8 cellular contexts compared by ENCODE assay signal in genomic region chr13:113489549-113490495, GRCh38. TPM values are rescaled to one million over a fixed set of nuclear protein-coding genes. Genes with fewer than 3 reads are reported as not detected.
A peak's percentile ranks its signal among the peaks of the same experiment; 100 is the strongest.
DNase-seq lines count a peak whose midpoint lies in the region; ATAC-seq and TF ChIP-seq lines count a peak whose summit lies in the region.

No MANE protein-coding gene starts in this region.

- H3K27ac ChIP-seq in esophagus (ENCODE audit: low read depth in 2 of 2, low read length in 1 of 2), result peak overlapping the region; percentile 87 to 89
- H3K27ac ChIP-seq in naive thymus-derived CD4-positive, alpha-beta T cell (ENCODE audit: low read depth, low read length), result peak overlapping the region; percentile 74
- H3K27ac ChIP-seq in suprapubic skin, result peak overlapping the region; percentile 90

- peak; percentile 62 for DNase-seq in DMS 273 (lab: John Stamatoyannopoulos, UW; ENCODE audit: unreplicated experiment)
- no peak for DNase-seq in DMS 273 treated with DMSO at 0.1 percent for 48 hours (lab: John Stamatoyannopoulos, UW)
- peak; percentile 53 for DNase-seq in NCI-H146 treated with DMSO at 0.1 percent for 48 hours (lab: John Stamatoyannopoulos, UW; ENCODE audit: unreplicated experiment)
- peak; percentile 53 for DNase-seq in activated CD4-positive, alpha-beta memory T cell treated with anti-CD3 and anti-CD28 coated beads, Interleukin-2, amount 10 ng/mL, durations not matched to agents 7 days and 5 days
- peak; percentile 13 to 54 (median 33) for DNase-seq in naive thymus-derived CD4-positive, alpha-beta T cell
- DNase-seq in suprapubic skin (ENCODE audit: low spot score in 2 of 2), result peak in 1 of 2 donors; percentile 79

- TF ChIP-seq CTCF in suprapubic skin (IDR thresholded peaks at IDR 0.05), result no peak

- ATAC-seq in HG02798 (IDR thresholded peaks at IDR 0.05; ENCODE audit: poor library complexity, unreplicated experiment), result peak; percentile 20
- ATAC-seq in naive thymus-derived CD4-positive, alpha-beta T cell, result peak; percentile 26

- 4 to 5% methylated on average over 40 to 54 of the region's 54 CpGs for WGBS in esophagus, 2 donors
- WGBS in suprapubic skin, result 5% methylated on average over 25 of the region's 54 CpGs

- H3K27me3 ChIP-seq in esophagus (ENCODE audit: control insufficient read depth in 1 of 2, insufficient read depth in 2 of 2, low read length in 2 of 2) (no peaks in the 10 kb centered on the region), suprapubic skin (no peaks in the 10 kb centered on the region)
- no peaks in the 10 kb centered on the region for H3K27me3 ChIP-seq in naive thymus-derived CD4-positive, alpha-beta T cell (ENCODE audit: control insufficient read depth in 2 of 2, insufficient read depth in 2 of 2, low read length in 2 of 2)

- peak overlapping the region; percentile 93 for H3K4me3 Mint-ChIP-seq in activated CD4-positive, alpha-beta memory T cell treated with anti-CD3 and anti-CD28 coated beads, Interleukin-2, amount 10 ng/mL, durations not matched to agents 7 days and 5 days
- peak overlapping the region; percentile 84 to 97 (median 92) for H3K4me3 Mint-ChIP-seq in naive thymus-derived CD4-positive, alpha-beta T cell

- no peaks in the 10 kb centered on the region for H3K9me3 ChIP-seq in esophagus (ENCODE audit: control insufficient read depth in 2 of 2, insufficient read depth in 1 of 2, low read depth in 1 of 2, low read length in 1 of 2)
- no peaks in the 10 kb centered on the region for H3K9me3 ChIP-seq in naive thymus-derived CD4-positive, alpha-beta T cell (ENCODE audit: control insufficient read depth in 2 of 3, low read length in 3 of 3)
- no peaks in the 10 kb centered on the region for H3K9me3 ChIP-seq in suprapubic skin

- no peak for TF ChIP-seq POLR2A in suprapubic skin (IDR thresholded peaks at IDR 0.05)

- no peaks in the 10 kb centered on the region for H3K9me3 Mint-ChIP-seq in activated CD4-positive, alpha-beta memory T cell treated with anti-CD3 and anti-CD28 coated beads, Interleukin-2, amount 10 ng/mL, durations not matched to agents 7 days and 5 days
- H3K9me3 Mint-ChIP-seq in naive thymus-derived CD4-positive, alpha-beta T cell, result no peaks in the 10 kb centered on the region

- H3K4me3 ChIP-seq in esophagus (ENCODE audit: low read depth in 1 of 2, low read length in 2 of 2) (peak overlapping the region; percentile 70 to 81), suprapubic skin (peak overlapping the region; percentile 98)
- peak overlapping the region; percentile 50 for H3K4me3 ChIP-seq in naive thymus-derived CD4-positive, alpha-beta T cell (ENCODE audit: low read length)

- H3K4me1 ChIP-seq in esophagus (ENCODE audit: control insufficient read depth in 2 of 2, insufficient read depth in 2 of 2, low read length in 1 of 2), result peaks cover 4 to 21% of the 10 kb centered on the region in 2 donors
- peaks cover 9 to 21% of the 10 kb centered on the region in 2 donors for H3K4me1 ChIP-seq in naive thymus-derived CD4-positive, alpha-beta T cell (ENCODE audit: control insufficient read depth in 2 of 2, insufficient read depth in 2 of 2, low read length in 2 of 2)
- H3K4me1 ChIP-seq in suprapubic skin, result peaks cover 60% of the 10 kb centered on the region

- CTCF ChIA-PET in activated CD4-positive, alpha-beta memory T cell treated with anti-CD3 and anti-CD28 coated beads, Interleukin-2, amount 10 ng/mL, durations not matched to agents 7 days and 5 days (lab: Charles Lee), result interaction anchor here (1.4 kb wide), 1 partner anchor 96 kb away, joined by 3 read pairs; no protein-coding TSS in a partner anchor
- CTCF ChIA-PET in naive thymus-derived CD4-positive, alpha-beta T cell (lab: Charles Lee), result no interaction called here

- peak overlapping the region; percentile 79 for H3K27ac Mint-ChIP-seq in activated CD4-positive, alpha-beta memory T cell treated with anti-CD3 and anti-CD28 coated beads, Interleukin-2, amount 10 ng/mL, durations not matched to agents 7 days and 5 days
- peak overlapping the region; percentile 29 to 92 (median 85) for H3K27ac Mint-ChIP-seq in naive thymus-derived CD4-positive, alpha-beta T cell

- no peak for TF ChIP-seq EP300 in suprapubic skin (IDR thresholded peaks at IDR 0.05)

- peaks cover 0 to under 1% of the 10 kb centered on the region in 2 donors for H3K36me3 ChIP-seq in esophagus (ENCODE audit: control insufficient read depth in 2 of 2, insufficient read depth in 2 of 2, low read length in 1 of 2)
- H3K36me3 ChIP-seq in naive thymus-derived CD4-positive, alpha-beta T cell (ENCODE audit: control insufficient read depth in 2 of 3, insufficient read depth in 3 of 3, low read length in 3 of 3), result no peaks in the 10 kb centered on the region
- H3K36me3 ChIP-seq in suprapubic skin, result no peaks in the 10 kb centered on the region

- peaks cover 56% of the 10 kb centered on the region for H3K4me1 Mint-ChIP-seq in activated CD4-positive, alpha-beta memory T cell treated with anti-CD3 and anti-CD28 coated beads, Interleukin-2, amount 10 ng/mL, durations not matched to agents 7 days and 5 days
- H3K4me1 Mint-ChIP-seq in naive thymus-derived CD4-positive, alpha-beta T cell, result peaks cover 42 to 76% (median 64%) of the 10 kb centered on the region in 7 donors

- H3K27me3 Mint-ChIP-seq in activated CD4-positive, alpha-beta memory T cell treated with anti-CD3 and anti-CD28 coated beads, Interleukin-2, amount 10 ng/mL, durations not matched to agents 7 days and 5 days, result no peaks in the 10 kb centered on the region
- H3K27me3 Mint-ChIP-seq in naive thymus-derived CD4-positive, alpha-beta T cell, result no peaks in the 10 kb centered on the region

- H3K36me3 Mint-ChIP-seq in activated CD4-positive, alpha-beta memory T cell treated with anti-CD3 and anti-CD28 coated beads, Interleukin-2, amount 10 ng/mL, durations not matched to agents 7 days and 5 days (ENCODE audit: low read depth), result peaks cover 5% of the 10 kb centered on the region
- H3K36me3 Mint-ChIP-seq in naive thymus-derived CD4-positive, alpha-beta T cell, result peaks cover 0 to 2% (median 0%) of the 10 kb centered on the region in 5 donors

- POLR2A ChIA-PET in activated CD4-positive, alpha-beta memory T cell treated with anti-CD3 and anti-CD28 coated beads, Interleukin-2, amount 10 ng/mL, durations not matched to agents 7 days and 5 days (lab: Charles Lee), result interaction anchor here (0.7 to 2.5 kb wide), 12 partner anchors 9 to 576 kb away, joined by 3 to 13 read pairs (median 3); partner anchors contain the start of genes ADPRHL1, CUL4A and TFDP1
- POLR2A ChIA-PET in naive thymus-derived CD4-positive, alpha-beta T cell (lab: Charles Lee), result no interaction called here

- intact Hi-C loops in naive thymus-derived CD4-positive, alpha-beta T cell (cut with micrococcal nuclease), result loop anchor here (1.0 to 2.0 kb wide), 4 partner anchors 95 to 282 kb away; partner anchors contain the start of genes LAMP1 (in 2 of the 2), PCID2 (in 2 of the 2) and TFDP1 (in 1 of the 2)

RNA-seq across cellular contexts. Expression of gene DCUN1D2, which starts 0.7 kb away (rescaled TPM):
- total RNA-seq in activated CD4-positive, alpha-beta memory T cell treated with anti-CD3 and anti-CD28 coated beads, Interleukin-2, amount 10 ng/mL, durations not matched to agents 7 days and 5 days, result 10 to 100 TPM; 17.0 to 17.7 TPM
- polyA plus RNA-seq in esophagus, result 1 to 10 TPM; 6.9 to 8.9 TPM
- 10 to 100 TPM; 21.4 to 31.9 (median 23.4) TPM for total RNA-seq in naive thymus-derived CD4-positive, alpha-beta T cell
- 10 to 100 TPM in 1 of 2 donors, 1 to 10 TPM in 1; 6.8 to 12.5 TPM for polyA plus RNA-seq in naive thymus-derived CD4-positive, alpha-beta T cell
- 10 to 100 TPM in 3 of 4 donors, 1 to 10 TPM in 1; 8.7 to 51.7 (median 18.3) TPM for total RNA-seq in suprapubic skin

RNA-seq across cellular contexts. Expression of gene ADPRHL1, which starts 36.5 kb away (rescaled TPM):
- under 1 TPM; 0.71 to 0.75 TPM for total RNA-seq in activated CD4-positive, alpha-beta memory T cell treated with anti-CD3 and anti-CD28 coated beads, Interleukin-2, amount 10 ng/mL, durations not matched to agents 7 days and 5 days
- under 1 TPM; 0.51 to 0.89 TPM for polyA plus RNA-seq in esophagus
- 1 to 10 TPM in 3 of 5 experiments, under 1 TPM in 2; 0.12 to 2.0 (median 1.5) TPM for total RNA-seq in naive thymus-derived CD4-positive, alpha-beta T cell
- polyA plus RNA-seq in naive thymus-derived CD4-positive, alpha-beta T cell, result under 1 TPM in 1 of 2 donors, not detected in 1; 0.37 TPM
- total RNA-seq in suprapubic skin, result 1 to 10 TPM; 2.5 to 8.6 (median 5.5) TPM
